8 cellular contexts compared by ENCODE assay signal in the genomic region with DNA sequence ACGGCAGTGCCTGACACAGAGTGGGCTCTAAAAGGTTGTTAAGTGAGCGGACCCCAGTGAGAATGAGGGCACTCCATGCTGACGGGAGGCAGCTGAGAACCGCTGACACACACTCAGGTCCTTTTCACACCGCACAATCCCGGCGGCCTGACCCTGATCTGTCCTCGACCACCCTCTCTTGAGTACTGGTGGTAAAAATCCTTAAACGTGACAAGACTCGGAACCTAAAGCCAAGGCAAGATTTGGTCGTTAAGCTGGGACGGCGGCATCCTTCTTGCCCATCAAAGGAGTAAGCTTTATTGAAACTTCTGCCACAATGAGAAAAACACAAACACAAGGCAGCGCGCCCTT. TPM values are rescaled to one million over a fixed set of nuclear protein-coding genes. Genes with fewer than 3 reads are reported as not detected.
A peak's percentile ranks its signal among the peaks of the same experiment; 100 is the strongest.
DNase-seq lines count a peak whose midpoint lies in the region; ATAC-seq and TF ChIP-seq lines count a peak whose summit lies in the region.

No MANE protein-coding gene starts in this region.

- peak overlapping the region; percentile 92 for H3K27ac ChIP-seq in BLaER1
- peak overlapping the region; percentile 58 to 84 (median 80) for H3K27ac ChIP-seq in gastroesophageal sphincter

- H3K4me3 Mint-ChIP-seq in osteocyte (ENCODE audit: unreplicated experiment) = peak overlapping the region; percentile 93

- H3K9ac ChIP-seq in BLaER1 = peak overlapping the region; percentile 96

- TF ChIP-seq CTCF in gastroesophageal sphincter (IDR thresholded peaks at IDR 0.05) = no peak
- TF ChIP-seq CTCF in osteocyte (IDR thresholded peaks at IDR 0.05) = no peak

- H3K9me3 ChIP-seq in BLaER1 (no peaks in the 10 kb centered on the region; the same call in 1 of the 2 replicates), gastroesophageal sphincter (no peaks in the 10 kb centered on the region)

- peaks cover 28% of the 10 kb centered on the region for H3K4me1 ChIP-seq in BLaER1
- H3K4me1 ChIP-seq in gastroesophageal sphincter = peaks cover 3 to 33% (median 4%) of the 10 kb centered on the region in 3 donors

- H3K4me2 ChIP-seq in BLaER1 = peak overlapping the region; percentile 95

- peak overlapping the region; percentile 85 for H3K27ac Mint-ChIP-seq in osteocyte (ENCODE audit: unreplicated experiment)

- H3K9me3 Mint-ChIP-seq in osteocyte (ENCODE audit: unreplicated experiment) = no peaks in the 10 kb centered on the region

- TF ChIP-seq POLR2A in gastroesophageal sphincter (IDR thresholded peaks at IDR 0.05) = no peak

- H3K27me3 Mint-ChIP-seq in osteocyte (ENCODE audit: unreplicated experiment) = no peaks in the 10 kb centered on the region

- no peak for TF ChIP-seq EP300 in gastroesophageal sphincter (IDR thresholded peaks at IDR 0.05)

- WGBS in gastroesophageal sphincter (ENCODE audit: low coverage in 1 of 2), 2 donors = 0% methylated on average over 7 to 14 of the region's 15 CpGs

- H4K20me1 ChIP-seq in BLaER1 = peaks cover 33% of the 10 kb centered on the region

- peak overlapping the region; percentile 100 for H3K4me3 ChIP-seq in BLaER1
- H3K4me3 ChIP-seq in gastroesophageal sphincter = peak overlapping the region; percentile 88 to 93

- ATAC-seq in GM19043 (IDR thresholded peaks at IDR 0.05; ENCODE audit: low read depth, unreplicated experiment) (peak; percentile 4), HG03439 (IDR thresholded peaks at IDR 0.05; ENCODE audit: unreplicated experiment) (peak; percentile 7), gastroesophageal sphincter (peak; percentile 7), HG03139 (IDR thresholded peaks at IDR 0.05; ENCODE audit: unreplicated experiment) (no peak)

- H3K27me3 ChIP-seq in BLaER1 (no peaks in the 10 kb centered on the region), gastroesophageal sphincter (no peaks in the 10 kb centered on the region)

- H3K36me3 Mint-ChIP-seq in osteocyte (ENCODE audit: unreplicated experiment) = peaks cover 24% of the 10 kb centered on the region

- H3K4me1 Mint-ChIP-seq in osteocyte (ENCODE audit: unreplicated experiment) = peaks cover 27% of the 10 kb centered on the region

- DNase-seq in activated CD4-positive, alpha-beta T cell treated with anti-CD3 and anti-CD28 coated beads, Interleukin-2, amount 50 U/mL, for 1 hour = peak; percentile 4
- DNase-seq in osteocyte (ENCODE audit: extremely low spot score, unreplicated experiment) = no peak
- no peak for DNase-seq in NCI-H1105 treated with DMSO at 0.1 percent for 48 hours (lab: John Stamatoyannopoulos, UW)

- H3K36me3 ChIP-seq in BLaER1 = peaks cover 36% of the 10 kb centered on the region
- H3K36me3 ChIP-seq in gastroesophageal sphincter = peaks cover 4 to 29% of the 10 kb centered on the region in 2 donors

RNA-seq across cellular contexts. Expression of gene TMX3, which starts 0.6 kb away (rescaled TPM):
- total RNA-seq in gastroesophageal sphincter (10 to 100 TPM; 30.5 to 43.3 (median 33.3) TPM), osteocyte (76.9 and 78.4 TPM in 2 replicates)
